In genomic region chr14:23237772-23238594, GRCh38 we compare ENCODE assay signal across 8 cellular contexts. TPM values are rescaled to one million over a fixed set of nuclear protein-coding genes. Genes with fewer than 3 reads are reported as not detected.
A peak's percentile ranks its signal among the peaks of the same experiment; 100 is the strongest.
DNase-seq lines count a peak whose midpoint lies in the region; ATAC-seq and TF ChIP-seq lines count a peak whose summit lies in the region.

A gene with protein sequence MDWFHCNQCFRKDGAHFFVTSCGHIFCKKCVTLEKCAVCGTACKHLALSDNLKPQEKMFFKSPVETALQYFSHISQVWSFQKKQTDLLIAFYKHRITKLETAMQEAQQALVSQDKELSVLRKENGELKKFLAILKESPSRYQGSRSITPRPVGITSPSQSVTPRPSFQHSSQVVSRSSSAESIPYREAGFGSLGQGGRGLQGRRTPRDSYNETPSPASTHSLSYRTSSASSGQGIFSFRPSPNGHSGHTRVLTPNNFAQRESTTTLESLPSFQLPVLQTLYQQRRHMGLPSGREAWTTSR (plus strand): TSS chr14:23237936. CDS start chr14:23240346, 2,410 bp downstream.

- no peaks in the 10 kb centered on the region for H3K9me3 Mint-ChIP-seq in nephron
- no peaks in the 10 kb centered on the region for H3K9me3 Mint-ChIP-seq in stimulated activated memory B cell treated with anti-CD40 and anti-IgM and Interleukin-4, amounts not matched to agents 10 μg/mL and 1 μg/mL and 100 μg/mL, for 72 hours

- H3K27me3 Mint-ChIP-seq in nephron (ENCODE audit: low read depth): no peaks in the 10 kb centered on the region
- peaks cover 42% of the 10 kb centered on the region for H3K27me3 Mint-ChIP-seq in stimulated activated memory B cell treated with anti-CD40 and anti-IgM and Interleukin-4, amounts not matched to agents 10 μg/mL and 1 μg/mL and 100 μg/mL, for 72 hours

- H3K4me1 Mint-ChIP-seq in nephron: peaks cover 19% of the 10 kb centered on the region
- peaks cover 20% of the 10 kb centered on the region for H3K4me1 Mint-ChIP-seq in stimulated activated memory B cell treated with anti-CD40 and anti-IgM and Interleukin-4, amounts not matched to agents 10 μg/mL and 1 μg/mL and 100 μg/mL, for 72 hours

- DNase-seq in LHCN-M2 (ENCODE audit: low read depth): peak; percentile 69
- DNase-seq in SIG-M5 (lab: John Stamatoyannopoulos, UW): peak; percentile 10
- DNase-seq in activated effector memory CD4-positive, alpha-beta T cell treated with anti-CD3 and anti-CD28 coated beads, Interleukin-2, amount 50 U/mL, for 16 hours: peak; percentile 91
- peak; percentile 47 to 85 for DNase-seq in foreskin fibroblast

- TF ChIP-seq CTCF in foreskin fibroblast (IDR thresholded peaks at IDR 0.05; ENCODE audit: low read depth, low read length): no peak
- no peak for TF ChIP-seq CTCF in nephron (IDR thresholded peaks at IDR 0.05; ENCODE audit: unreplicated experiment in 3 of 3)

- peak within 1 kb of the TSS; percentile 53 to 78 (median 74) for H3K4me3 Mint-ChIP-seq in nephron
- H3K4me3 Mint-ChIP-seq in stimulated activated memory B cell treated with anti-CD40 and anti-IgM and Interleukin-4, amounts not matched to agents 10 μg/mL and 1 μg/mL and 100 μg/mL, for 72 hours: peak within 1 kb of the TSS; percentile 65

- ATAC-seq in GM18511 (IDR thresholded peaks at IDR 0.05; ENCODE audit: unreplicated experiment) (peak; percentile 75), HG02840 (IDR thresholded peaks at IDR 0.05; ENCODE audit: low FRiP score, unreplicated experiment) (no peak)
- peak; percentile 70 for ATAC-seq in stimulated activated memory B cell treated with anti-CD40 and anti-IgM and Interleukin-4, amounts not matched to agents 10 μg/mL and 1 μg/mL and 100 μg/mL, for 72 hours

- peak within 1 kb of the TSS; percentile 89 to 94 (median 93) for H3K27ac Mint-ChIP-seq in nephron
- H3K27ac Mint-ChIP-seq in stimulated activated memory B cell treated with anti-CD40 and anti-IgM and Interleukin-4, amounts not matched to agents 10 μg/mL and 1 μg/mL and 100 μg/mL, for 72 hours: no peak within 1 kb of the TSS

- H3K36me3 Mint-ChIP-seq in nephron (ENCODE audit: low read depth): no peaks in the 10 kb centered on the region
- peaks cover 5% of the 10 kb centered on the region for H3K36me3 Mint-ChIP-seq in stimulated activated memory B cell treated with anti-CD40 and anti-IgM and Interleukin-4, amounts not matched to agents 10 μg/mL and 1 μg/mL and 100 μg/mL, for 72 hours

- H3K4me3 ChIP-seq in foreskin fibroblast (ENCODE audit: low read depth in 1 of 2, low read length in 2 of 2): peak within 1 kb of the TSS; percentile 22 to 47

RNA-seq across cellular contexts. Expression of the gene that starts here (rescaled TPM):
- not detected in 2 replicates for total RNA-seq in LHCN-M2 (2014; rRNA removed)
- polyA plus RNA-seq in LHCN-M2 (2012): not detected

Comparison
In these comparisons a context has a peak if more than half of its experiments do, and no peak if none do; other contexts are left out.
1. Peak in DNase-seq in LHCN-M2; RNA of the gene not detected or under 1 TPM.
2. DNase-seq: peak in every context shown above with its lines; median percentile 91 in activated effector memory CD4-positive, alpha-beta T cell treated with anti-CD3 and anti-CD28 coated beads, Interleukin-2, amount 50 U/mL, for 16 hours; 69 in LHCN-M2; 66 in foreskin fibroblast; 10 in SIG-M5.